Comparison of ENCODE assay signal across 8 cellular contexts in the genomic region with DNA sequence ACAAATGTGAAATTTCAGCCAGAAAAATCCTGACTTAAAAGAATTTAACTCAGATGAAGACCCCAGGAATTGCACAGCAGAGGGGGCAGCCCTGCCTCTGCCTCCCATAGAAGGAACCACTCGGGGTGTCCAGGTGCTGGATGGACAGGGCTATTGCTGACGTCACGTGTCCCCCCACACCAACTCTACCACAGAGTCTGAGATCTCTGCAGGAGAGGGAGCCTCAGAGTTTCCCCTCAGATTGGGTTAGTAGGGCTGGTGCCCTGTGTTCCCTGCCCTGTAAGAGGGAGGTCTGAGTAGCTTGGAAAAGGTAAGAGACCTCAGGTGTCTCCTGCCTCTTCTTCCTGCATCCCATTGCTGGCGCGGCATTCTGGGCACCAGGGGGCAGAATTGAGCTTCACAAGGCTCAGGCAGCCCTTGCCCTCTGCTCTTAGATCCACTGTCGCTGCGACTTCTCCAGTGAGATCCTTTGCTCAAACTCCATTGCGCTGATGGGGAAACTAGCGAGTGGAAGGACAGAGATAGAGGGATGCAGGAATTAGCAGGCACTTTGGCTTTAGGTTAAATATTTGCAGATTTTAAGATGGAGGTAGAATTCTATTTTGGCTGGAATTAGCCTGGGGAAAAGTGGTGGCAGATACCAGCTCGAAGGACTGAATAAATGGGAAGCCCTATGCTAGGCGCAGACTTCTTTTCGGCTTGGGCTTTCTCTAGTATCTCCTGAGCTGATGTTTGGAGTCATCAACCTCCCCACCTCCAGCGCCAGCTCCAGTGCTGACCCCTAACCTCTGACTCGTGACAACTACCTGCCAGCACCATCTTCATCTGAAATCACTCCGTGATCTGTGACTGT. TPM values are rescaled to one million over a fixed set of nuclear protein-coding genes. Genes with fewer than 3 reads are reported as not detected.
DNase-seq lines count a peak whose midpoint lies in the region; ATAC-seq and TF ChIP-seq lines count a peak whose summit lies in the region.

No MANE protein-coding gene starts in this region.

- TF ChIP-seq EP300 in stomach (IDR thresholded peaks at IDR 0.05): no peak

- TF ChIP-seq POLR2A in stomach (IDR thresholded peaks at IDR 0.05): no peak

- H3K4me3 ChIP-seq in fibroblast of the aortic adventitia (ENCODE audit: low read depth, low read length) (no peak overlapping the region), neural progenitor cell (no peak overlapping the region), stomach (no peak overlapping the region)

- peaks cover 13% of the 10 kb centered on the region for H3K4me1 Mint-ChIP-seq in activated T-helper 17 cell treated with anti-CD3 and anti-CD28 coated beads, Interleukin-2, amount 50 U/mL, for 72 hours
- H3K4me1 Mint-ChIP-seq in neural progenitor cell: peaks cover 28% of the 10 kb centered on the region

- 27 to 39% (median 28%) methylated on average over 14 to 15 of the region's 15 CpGs for WGBS in stomach, 5 donors

- ATAC-seq in activated T-helper 17 cell treated with anti-CD3 and anti-CD28 coated beads, Interleukin-2, amount 50 U/mL, for 72 hours (replicated peaks): peak; percentile 62
- ATAC-seq in HG03469 (IDR thresholded peaks at IDR 0.05; ENCODE audit: unreplicated experiment): no peak

- H3K27me3 ChIP-seq in neural progenitor cell (peaks cover 92% of the 10 kb centered on the region), stomach (peaks cover 9 to 66% (median 34%) of the 10 kb centered on the region in 3 donors)

- TF ChIP-seq CTCF in fibroblast of the aortic adventitia (IDR thresholded peaks at IDR 0.05; ENCODE audit: insufficient read depth, low read length) (peak; percentile 91), neural progenitor cell (IDR thresholded peaks at IDR 0.05) (peak; percentile 99), stomach (IDR thresholded peaks at IDR 0.05) (peak in 5 of 7 experiments; percentile 54 to 82 (median 73))

- H3K36me3 ChIP-seq in neural progenitor cell: no peaks in the 10 kb centered on the region
- H3K36me3 ChIP-seq in stomach: no peaks in the 10 kb centered on the region

- no peak overlapping the region for H2AFZ ChIP-seq in neural progenitor cell (replicated peaks)

- peaks cover 62% of the 10 kb centered on the region for H4K20me1 ChIP-seq in neural progenitor cell (ENCODE audit: low read depth)

- no peak overlapping the region for H3K4me3 Mint-ChIP-seq in activated T-helper 17 cell treated with anti-CD3 and anti-CD28 coated beads, Interleukin-2, amount 50 U/mL, for 72 hours
- peak overlapping the region; percentile 57 for H3K4me3 Mint-ChIP-seq in neural progenitor cell

- H3K4me1 ChIP-seq in neural progenitor cell (peaks cover 10% of the 10 kb centered on the region), stomach (peaks cover 15 to 24% (median 21%) of the 10 kb centered on the region in 4 donors)

- H3K9me3 ChIP-seq in neural progenitor cell (ENCODE audit: low read depth) (no peaks in the 10 kb centered on the region), stomach (no peaks in the 10 kb centered on the region)

- peaks cover 17% of the 10 kb centered on the region for H3F3A ChIP-seq in neural progenitor cell (ENCODE audit: low read depth)

- no peak overlapping the region for H3K4me2 ChIP-seq in neural progenitor cell

- no peaks in the 10 kb centered on the region for H3K79me2 ChIP-seq in neural progenitor cell (ENCODE audit: low read depth)

- H3K27me3 Mint-ChIP-seq in activated T-helper 17 cell treated with anti-CD3 and anti-CD28 coated beads, Interleukin-2, amount 50 U/mL, for 72 hours: peaks cover 37% of the 10 kb centered on the region
- H3K27me3 Mint-ChIP-seq in neural progenitor cell (ENCODE audit: insufficient read depth, low read depth): peaks cover 58% of the 10 kb centered on the region

- DNase-seq in DMS53 (lab: John Stamatoyannopoulos, UW) (peak; percentile 97), KG1 (lab: John Stamatoyannopoulos, UW) (peak; percentile 32), RKO (ENCODE audit: low spot score) (peak; percentile 37), fibroblast of the aortic adventitia (ENCODE audit: low read depth) (peak; percentile 68), neural progenitor cell (ENCODE audit: low spot score) (peak; percentile 92), stomach (peak; percentile 88)

- H3K9ac ChIP-seq in neural progenitor cell: no peak overlapping the region

- intact Hi-C loops in stomach (cut with DNase I; ENCODE audit: low total_unique reads): no loop called here

- H3K9me3 Mint-ChIP-seq in activated T-helper 17 cell treated with anti-CD3 and anti-CD28 coated beads, Interleukin-2, amount 50 U/mL, for 72 hours: no peaks in the 10 kb centered on the region
- H3K9me3 Mint-ChIP-seq in neural progenitor cell: peaks cover 1% of the 10 kb centered on the region

- H3K27ac ChIP-seq in neural progenitor cell (no peak overlapping the region), stomach (no peak overlapping the region)

- H3K36me3 Mint-ChIP-seq in activated T-helper 17 cell treated with anti-CD3 and anti-CD28 coated beads, Interleukin-2, amount 50 U/mL, for 72 hours (ENCODE audit: low read depth): no peaks in the 10 kb centered on the region
- H3K36me3 Mint-ChIP-seq in neural progenitor cell: no peaks in the 10 kb centered on the region

- no peak overlapping the region for H3K27ac Mint-ChIP-seq in activated T-helper 17 cell treated with anti-CD3 and anti-CD28 coated beads, Interleukin-2, amount 50 U/mL, for 72 hours
- H3K27ac Mint-ChIP-seq in neural progenitor cell: no peak overlapping the region

RNA-seq across cellular contexts. Expression of gene DMBX1, which starts 42.8 kb away (rescaled TPM):
- under 1 TPM; 0.43 to 0.58 TPM for total RNA-seq in activated T-helper 17 cell treated with anti-CD3 and anti-CD28 coated beads, Interleukin-2, amount 50 U/mL, for 72 hours
- total RNA-seq in fibroblast of the aortic adventitia (ENCODE audit: low replicate concordance) (not detected in 2 replicates), neural progenitor cell (ENCODE audit: low replicate concordance) (0.06 and 0.56 TPM in 2 replicates), stomach (not detected)
- not detected for polyA plus RNA-seq in stomach

RNA-seq across cellular contexts. Expression of gene FAAH, which starts 52.8 kb away (rescaled TPM):
- 1 to 10 TPM; 2.1 to 5.6 TPM for total RNA-seq in activated T-helper 17 cell treated with anti-CD3 and anti-CD28 coated beads, Interleukin-2, amount 50 U/mL, for 72 hours
- total RNA-seq in fibroblast of the aortic adventitia (ENCODE audit: low replicate concordance): 0.18 and 0.65 TPM in 2 replicates
- 13.9 and 40.4 TPM in 2 replicates for total RNA-seq in neural progenitor cell (ENCODE audit: low replicate concordance)
- 100 to 1,000 TPM in 2 of 5 donors, 10 to 100 TPM in 3; 25.3 to 419 (median 52.9) TPM for total RNA-seq in stomach
- polyA plus RNA-seq in stomach: 10 to 100 TPM; 42.8 to 45.3 (median 45.0) TPM

Comparison
In these comparisons a context has a peak if more than half of its experiments do, and no peak if none do; other contexts are left out.
1. DNase-seq: peak in every context shown above with its lines; median percentile 97 in DMS53; 92 in neural progenitor cell; 88 in stomach; 68 in fibroblast of the aortic adventitia; 37 in RKO; 32 in KG1.